ENCODE assay signal across 1 cellular context in the genomic region with DNA sequence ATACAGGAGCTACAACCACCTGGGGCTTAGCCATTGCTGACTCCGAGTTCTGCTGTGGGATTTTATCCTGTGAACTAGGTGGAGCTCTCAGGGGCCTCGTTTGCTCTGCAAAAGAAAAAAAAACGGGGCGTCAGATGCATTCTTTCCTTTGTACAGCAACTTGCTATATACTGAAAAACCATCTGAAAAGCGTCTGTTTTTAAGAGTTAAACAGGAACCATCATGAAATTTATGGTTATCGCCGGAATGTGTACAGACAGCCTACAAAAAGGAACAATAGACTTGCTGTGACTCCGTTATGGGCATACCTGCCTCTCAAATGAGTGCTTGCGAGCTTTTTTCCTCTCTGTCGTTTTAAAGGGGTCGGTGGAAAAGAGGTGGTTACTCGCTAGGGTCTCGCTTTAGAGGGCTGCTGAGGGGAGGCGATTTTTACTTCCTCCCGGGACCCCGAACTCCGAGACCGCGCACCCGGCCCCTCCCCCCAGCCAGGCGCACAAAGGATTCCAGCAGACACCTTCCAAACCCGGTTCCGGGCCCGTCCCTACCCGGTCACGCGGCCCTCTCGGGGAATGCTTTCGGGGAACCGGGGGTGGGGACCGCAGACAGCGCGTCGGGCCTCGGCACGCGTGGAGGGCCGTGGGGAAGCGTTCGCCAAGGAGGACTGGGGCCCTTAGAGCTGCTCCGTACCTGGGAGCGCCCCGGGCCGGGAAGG.
TF ChIP-seq lines count a peak whose summit lies in the region.

No MANE protein-coding gene starts in this region.

TF ChIP-seq in HEK293, 187 proteins besides CTCF, POLR2A, EP300 and RAD21 (continued from another document and continues in another):
- TF ChIP-seq BCL11A (tag by site-specific recombination; IDR thresholded peaks at IDR 0.05; ENCODE audit: low read depth): no peak
- no peak for TF ChIP-seq ZNF830 (tag by site-specific recombination; IDR thresholded peaks at IDR 0.05; ENCODE audit: low read depth)
- no peak for TF ChIP-seq KLF8 (tag by site-specific recombination; IDR thresholded peaks at IDR 0.05)
- no peak for TF ChIP-seq ZNF48 (tag by site-specific recombination; IDR thresholded peaks at IDR 0.05)
- TF ChIP-seq MYNN (tag by site-specific recombination; IDR thresholded peaks at IDR 0.05; ENCODE audit: borderline replicate concordance): no peak
- TF ChIP-seq, protein P1, sequence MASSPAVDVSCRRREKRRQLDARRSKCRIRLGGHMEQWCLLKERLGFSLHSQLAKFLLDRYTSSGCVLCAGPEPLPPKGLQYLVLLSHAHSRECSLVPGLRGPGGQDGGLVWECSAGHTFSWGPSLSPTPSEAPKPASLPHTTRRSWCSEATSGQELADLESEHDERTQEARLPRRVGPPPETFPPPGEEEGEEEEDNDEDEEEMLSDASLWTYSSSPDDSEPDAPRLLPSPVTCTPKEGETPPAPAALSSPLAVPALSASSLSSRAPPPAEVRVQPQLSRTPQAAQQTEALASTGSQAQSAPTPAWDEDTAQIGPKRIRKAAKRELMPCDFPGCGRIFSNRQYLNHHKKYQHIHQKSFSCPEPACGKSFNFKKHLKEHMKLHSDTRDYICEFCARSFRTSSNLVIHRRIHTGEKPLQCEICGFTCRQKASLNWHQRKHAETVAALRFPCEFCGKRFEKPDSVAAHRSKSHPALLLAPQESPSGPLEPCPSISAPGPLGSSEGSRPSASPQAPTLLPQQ (tag by site-specific recombination; IDR thresholded peaks at IDR 0.05): no peak
- no peak for TF ChIP-seq SETDB1 (IDR thresholded peaks at IDR 0.05; ENCODE audit: insufficient read length, low read length)
- TF ChIP-seq, protein P2, sequence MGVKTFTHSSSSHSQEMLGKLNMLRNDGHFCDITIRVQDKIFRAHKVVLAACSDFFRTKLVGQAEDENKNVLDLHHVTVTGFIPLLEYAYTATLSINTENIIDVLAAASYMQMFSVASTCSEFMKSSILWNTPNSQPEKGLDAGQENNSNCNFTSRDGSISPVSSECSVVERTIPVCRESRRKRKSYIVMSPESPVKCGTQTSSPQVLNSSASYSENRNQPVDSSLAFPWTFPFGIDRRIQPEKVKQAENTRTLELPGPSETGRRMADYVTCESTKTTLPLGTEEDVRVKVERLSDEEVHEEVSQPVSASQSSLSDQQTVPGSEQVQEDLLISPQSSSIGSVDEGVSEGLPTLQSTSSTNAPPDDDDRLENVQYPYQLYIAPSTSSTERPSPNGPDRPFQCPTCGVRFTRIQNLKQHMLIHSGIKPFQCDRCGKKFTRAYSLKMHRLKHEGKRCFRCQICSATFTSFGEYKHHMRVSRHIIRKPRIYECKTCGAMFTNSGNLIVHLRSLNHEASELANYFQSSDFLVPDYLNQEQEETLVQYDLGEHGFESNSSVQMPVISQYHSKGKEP (tag by site-specific recombination; IDR thresholded peaks at IDR 0.05): no peak
- TF ChIP-seq, protein P3, sequence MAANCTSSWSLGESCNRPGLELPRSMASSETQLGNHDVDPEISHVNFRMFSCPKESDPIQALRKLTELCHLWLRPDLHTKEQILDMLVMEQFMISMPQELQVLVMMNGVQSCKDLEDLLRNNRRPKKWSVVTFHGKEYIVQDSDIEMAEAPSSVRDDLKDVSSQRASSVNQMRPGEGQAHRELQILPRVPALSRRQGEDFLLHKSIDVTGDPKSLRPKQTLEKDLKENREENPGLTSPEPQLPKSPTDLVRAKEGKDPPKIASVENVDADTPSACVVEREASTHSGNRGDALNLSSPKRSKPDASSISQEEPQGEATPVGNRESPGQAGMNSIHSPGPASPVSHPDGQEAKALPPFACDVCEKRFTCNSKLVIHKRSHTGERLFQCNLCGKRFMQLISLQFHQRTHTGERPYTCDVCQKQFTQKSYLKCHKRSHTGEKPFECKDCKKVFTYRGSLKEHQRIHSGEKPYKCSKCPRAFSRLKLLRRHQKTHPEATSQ (tag by site-specific recombination; IDR thresholded peaks at IDR 0.05): no peak
- no peak for TF ChIP-seq ZNF223 (tag by site-specific recombination; IDR thresholded peaks at IDR 0.05)
- TF ChIP-seq, protein P4, sequence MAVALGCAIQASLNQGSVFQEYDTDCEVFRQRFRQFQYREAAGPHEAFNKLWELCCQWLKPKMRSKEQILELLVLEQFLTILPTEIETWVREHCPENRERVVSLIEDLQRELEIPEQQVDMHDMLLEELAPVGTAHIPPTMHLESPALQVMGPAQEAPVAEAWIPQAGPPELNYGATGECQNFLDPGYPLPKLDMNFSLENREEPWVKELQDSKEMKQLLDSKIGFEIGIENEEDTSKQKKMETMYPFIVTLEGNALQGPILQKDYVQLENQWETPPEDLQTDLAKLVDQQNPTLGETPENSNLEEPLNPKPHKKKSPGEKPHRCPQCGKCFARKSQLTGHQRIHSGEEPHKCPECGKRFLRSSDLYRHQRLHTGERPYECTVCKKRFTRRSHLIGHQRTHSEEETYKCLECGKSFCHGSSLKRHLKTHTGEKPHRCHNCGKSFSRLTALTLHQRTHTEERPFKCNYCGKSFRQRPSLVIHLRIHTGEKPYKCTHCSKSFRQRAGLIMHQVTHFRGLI (tag by site-specific recombination; IDR thresholded peaks at IDR 0.05): no peak
- TF ChIP-seq BCL11B (tag by site-specific recombination; IDR thresholded peaks at IDR 0.05; ENCODE audit: low read depth): no peak
- TF ChIP-seq ZNF112 (tag by site-specific recombination; IDR thresholded peaks at IDR 0.05): no peak
- TF ChIP-seq ZNF146 (tag by site-specific recombination; IDR thresholded peaks at IDR 0.05): no peak
- TF ChIP-seq ZNF555 (tag by site-specific recombination; conservative IDR thresholded peaks at IDR 0.05): no peak
- TF ChIP-seq, protein P5, sequence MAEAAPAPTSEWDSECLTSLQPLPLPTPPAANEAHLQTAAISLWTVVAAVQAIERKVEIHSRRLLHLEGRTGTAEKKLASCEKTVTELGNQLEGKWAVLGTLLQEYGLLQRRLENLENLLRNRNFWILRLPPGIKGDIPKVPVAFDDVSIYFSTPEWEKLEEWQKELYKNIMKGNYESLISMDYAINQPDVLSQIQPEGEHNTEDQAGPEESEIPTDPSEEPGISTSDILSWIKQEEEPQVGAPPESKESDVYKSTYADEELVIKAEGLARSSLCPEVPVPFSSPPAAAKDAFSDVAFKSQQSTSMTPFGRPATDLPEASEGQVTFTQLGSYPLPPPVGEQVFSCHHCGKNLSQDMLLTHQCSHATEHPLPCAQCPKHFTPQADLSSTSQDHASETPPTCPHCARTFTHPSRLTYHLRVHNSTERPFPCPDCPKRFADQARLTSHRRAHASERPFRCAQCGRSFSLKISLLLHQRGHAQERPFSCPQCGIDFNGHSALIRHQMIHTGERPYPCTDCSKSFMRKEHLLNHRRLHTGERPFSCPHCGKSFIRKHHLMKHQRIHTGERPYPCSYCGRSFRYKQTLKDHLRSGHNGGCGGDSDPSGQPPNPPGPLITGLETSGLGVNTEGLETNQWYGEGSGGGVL (tag by site-specific recombination; IDR thresholded peaks at IDR 0.05): no peak
- no peak for TF ChIP-seq ZNF549 (tag by site-specific recombination; IDR thresholded peaks at IDR 0.05)
- TF ChIP-seq ZNF155 (tag by site-specific recombination; IDR thresholded peaks at IDR 0.05): no peak
- no peak for TF ChIP-seq YY2 (tag by site-specific recombination; IDR thresholded peaks at IDR 0.05)
- TF ChIP-seq ZNF114 (tag by site-specific recombination; IDR thresholded peaks at IDR 0.05): no peak
- TF ChIP-seq KLF16 (tag by site-specific recombination; IDR thresholded peaks at IDR 0.05): no peak
- TF ChIP-seq SP7 (tag by site-specific recombination; IDR thresholded peaks at IDR 0.05): 0 out of 2 replicates have a peak, but pooled peaks have one; percentile 20
- no peak for TF ChIP-seq ZNF404 (tag by site-specific recombination; IDR thresholded peaks at IDR 0.05)
- peak; percentile 89 for TF ChIP-seq ZNF600 (tag by site-specific recombination; IDR thresholded peaks at IDR 0.05)
- TF ChIP-seq, protein P6, sequence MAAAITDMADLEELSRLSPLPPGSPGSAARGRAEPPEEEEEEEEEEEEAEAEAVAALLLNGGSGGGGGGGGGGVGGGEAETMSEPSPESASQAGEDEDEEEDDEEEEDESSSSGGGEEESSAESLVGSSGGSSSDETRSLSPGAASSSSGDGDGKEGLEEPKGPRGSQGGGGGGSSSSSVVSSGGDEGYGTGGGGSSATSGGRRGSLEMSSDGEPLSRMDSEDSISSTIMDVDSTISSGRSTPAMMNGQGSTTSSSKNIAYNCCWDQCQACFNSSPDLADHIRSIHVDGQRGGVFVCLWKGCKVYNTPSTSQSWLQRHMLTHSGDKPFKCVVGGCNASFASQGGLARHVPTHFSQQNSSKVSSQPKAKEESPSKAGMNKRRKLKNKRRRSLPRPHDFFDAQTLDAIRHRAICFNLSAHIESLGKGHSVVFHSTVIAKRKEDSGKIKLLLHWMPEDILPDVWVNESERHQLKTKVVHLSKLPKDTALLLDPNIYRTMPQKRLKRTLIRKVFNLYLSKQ (tag by site-specific recombination; IDR thresholded peaks at IDR 0.05; ENCODE audit: borderline replicate concordance): no peak
- no peak for TF ChIP-seq ZNF658 (tag by site-specific recombination; IDR thresholded peaks at IDR 0.05)
- TF ChIP-seq HOXD13 (CRISPR knock-in tag; IDR thresholded peaks at IDR 0.05; ENCODE audit: borderline replicate concordance): 0 out of 2 replicates have a peak, but pooled peaks have one; percentile 31
- no peak for TF ChIP-seq SALL2 (tag by site-specific recombination; IDR thresholded peaks at IDR 0.05; ENCODE audit: borderline replicate concordance)
- TF ChIP-seq ZNF23 (tag by site-specific recombination; IDR thresholded peaks at IDR 0.05; ENCODE audit: borderline replicate concordance): no peak
- no peak for TF ChIP-seq KLF1 (tag by site-specific recombination; IDR thresholded peaks at IDR 0.05)
- no peak for TF ChIP-seq OVOL3 (tag by site-specific recombination; IDR thresholded peaks at IDR 0.05)
- TF ChIP-seq, protein P7, sequence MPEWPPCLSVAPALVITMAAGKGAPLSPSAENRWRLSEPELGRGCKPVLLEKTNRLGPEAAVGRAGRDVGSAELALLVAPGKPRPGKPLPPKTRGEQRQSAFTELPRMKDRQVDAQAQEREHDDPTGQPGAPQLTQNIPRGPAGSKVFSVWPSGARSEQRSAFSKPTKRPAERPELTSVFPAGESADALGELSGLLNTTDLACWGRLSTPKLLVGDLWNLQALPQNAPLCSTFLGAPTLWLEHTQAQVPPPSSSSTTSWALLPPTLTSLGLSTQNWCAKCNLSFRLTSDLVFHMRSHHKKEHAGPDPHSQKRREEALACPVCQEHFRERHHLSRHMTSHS (tag by site-specific recombination; IDR thresholded peaks at IDR 0.05): no peak
- TF ChIP-seq ZEB2 (tag by site-specific recombination; IDR thresholded peaks at IDR 0.05): peak; percentile 33; the same call in 1 of the 2 replicates
- TF ChIP-seq SCRT2 (tag by site-specific recombination; IDR thresholded peaks at IDR 0.05): no peak
- TF ChIP-seq, protein P8, sequence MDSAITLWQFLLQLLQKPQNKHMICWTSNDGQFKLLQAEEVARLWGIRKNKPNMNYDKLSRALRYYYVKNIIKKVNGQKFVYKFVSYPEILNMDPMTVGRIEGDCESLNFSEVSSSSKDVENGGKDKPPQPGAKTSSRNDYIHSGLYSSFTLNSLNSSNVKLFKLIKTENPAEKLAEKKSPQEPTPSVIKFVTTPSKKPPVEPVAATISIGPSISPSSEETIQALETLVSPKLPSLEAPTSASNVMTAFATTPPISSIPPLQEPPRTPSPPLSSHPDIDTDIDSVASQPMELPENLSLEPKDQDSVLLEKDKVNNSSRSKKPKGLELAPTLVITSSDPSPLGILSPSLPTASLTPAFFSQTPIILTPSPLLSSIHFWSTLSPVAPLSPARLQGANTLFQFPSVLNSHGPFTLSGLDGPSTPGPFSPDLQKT (IDR thresholded peaks at IDR 0.05; ENCODE audit: borderline replicate concordance, low read depth, low read length): no peak
- no peak for TF ChIP-seq SCRT1 (tag by site-specific recombination; IDR thresholded peaks at IDR 0.05; ENCODE audit: borderline replicate concordance)
- TF ChIP-seq ZNF133 (tag by site-specific recombination; IDR thresholded peaks at IDR 0.05): no peak
- no peak for TF ChIP-seq ZNF792 (tag by site-specific recombination; IDR thresholded peaks at IDR 0.05)
- TF ChIP-seq ZSCAN16 (tag by site-specific recombination; IDR thresholded peaks at IDR 0.05): no peak
- TF ChIP-seq, protein P9, sequence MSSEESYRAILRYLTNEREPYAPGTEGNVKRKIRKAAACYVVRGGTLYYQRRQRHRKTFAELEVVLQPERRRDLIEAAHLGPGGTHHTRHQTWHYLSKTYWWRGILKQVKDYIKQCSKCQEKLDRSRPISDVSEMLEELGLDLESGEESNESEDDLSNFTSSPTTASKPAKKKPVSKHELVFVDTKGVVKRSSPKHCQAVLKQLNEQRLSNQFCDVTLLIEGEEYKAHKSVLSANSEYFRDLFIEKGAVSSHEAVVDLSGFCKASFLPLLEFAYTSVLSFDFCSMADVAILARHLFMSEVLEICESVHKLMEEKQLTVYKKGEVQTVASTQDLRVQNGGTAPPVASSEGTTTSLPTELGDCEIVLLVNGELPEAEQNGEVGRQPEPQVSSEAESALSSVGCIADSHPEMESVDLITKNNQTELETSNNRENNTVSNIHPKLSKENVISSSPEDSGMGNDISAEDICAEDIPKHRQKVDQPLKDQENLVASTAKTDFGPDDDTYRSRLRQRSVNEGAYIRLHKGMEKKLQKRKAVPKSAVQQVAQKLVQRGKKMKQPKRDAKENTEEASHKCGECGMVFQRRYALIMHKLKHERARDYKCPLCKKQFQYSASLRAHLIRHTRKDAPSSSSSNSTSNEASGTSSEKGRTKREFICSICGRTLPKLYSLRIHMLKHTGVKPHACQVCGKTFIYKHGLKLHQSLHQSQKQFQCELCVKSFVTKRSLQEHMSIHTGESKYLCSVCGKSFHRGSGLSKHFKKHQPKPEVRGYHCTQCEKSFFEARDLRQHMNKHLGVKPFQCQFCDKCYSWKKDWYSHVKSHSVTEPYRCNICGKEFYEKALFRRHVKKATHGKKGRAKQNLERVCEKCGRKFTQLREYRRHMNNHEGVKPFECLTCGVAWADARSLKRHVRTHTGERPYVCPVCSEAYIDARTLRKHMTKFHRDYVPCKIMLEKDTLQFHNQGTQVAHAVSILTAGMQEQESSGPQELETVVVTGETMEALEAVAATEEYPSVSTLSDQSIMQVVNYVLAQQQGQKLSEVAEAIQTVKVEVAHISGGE (tag by site-specific recombination; conservative IDR thresholded peaks at IDR 0.05; ENCODE audit: low read depth): peak; percentile 30; the same call in 1 of the 2 replicates
- TF ChIP-seq, protein P10, sequence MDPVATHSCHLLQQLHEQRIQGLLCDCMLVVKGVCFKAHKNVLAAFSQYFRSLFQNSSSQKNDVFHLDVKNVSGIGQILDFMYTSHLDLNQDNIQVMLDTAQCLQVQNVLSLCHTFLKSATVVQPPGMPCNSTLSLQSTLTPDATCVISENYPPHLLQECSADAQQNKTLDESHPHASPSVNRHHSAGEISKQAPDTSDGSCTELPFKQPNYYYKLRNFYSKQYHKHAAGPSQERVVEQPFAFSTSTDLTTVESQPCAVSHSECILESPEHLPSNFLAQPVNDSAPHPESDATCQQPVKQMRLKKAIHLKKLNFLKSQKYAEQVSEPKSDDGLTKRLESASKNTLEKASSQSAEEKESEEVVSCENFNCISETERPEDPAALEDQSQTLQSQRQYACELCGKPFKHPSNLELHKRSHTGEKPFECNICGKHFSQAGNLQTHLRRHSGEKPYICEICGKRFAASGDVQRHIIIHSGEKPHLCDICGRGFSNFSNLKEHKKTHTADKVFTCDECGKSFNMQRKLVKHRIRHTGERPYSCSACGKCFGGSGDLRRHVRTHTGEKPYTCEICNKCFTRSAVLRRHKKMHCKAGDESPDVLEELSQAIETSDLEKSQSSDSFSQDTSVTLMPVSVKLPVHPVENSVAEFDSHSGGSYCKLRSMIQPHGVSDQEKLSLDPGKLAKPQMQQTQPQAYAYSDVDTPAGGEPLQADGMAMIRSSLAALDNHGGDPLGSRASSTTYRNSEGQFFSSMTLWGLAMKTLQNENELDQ (tag by site-specific recombination; IDR thresholded peaks at IDR 0.05; ENCODE audit: low read depth): no peak
- no peak; the same call in 1 of the 2 replicates for TF ChIP-seq ZNF76 (tag by site-specific recombination; IDR thresholded peaks at IDR 0.05; ENCODE audit: borderline replicate concordance, low read depth)
- TF ChIP-seq ZNF529 (tag by site-specific recombination; IDR thresholded peaks at IDR 0.05; ENCODE audit: insufficient replicate concordance): no peak
